In genomic region chr10:121862042-121862441, GRCh38 we compare ENCODE assay signal across 17 cellular contexts.
DNase-seq lines count a peak whose midpoint lies in the region; ATAC-seq, FAIRE-seq and TF ChIP-seq lines count a peak whose summit lies in the region.
"Had no signal": no experiment of that assay in that cellular context is flagged by ENCODE, and none has a peak within 500 bp of the region (broad histone marks: within the 10 kb centered on the region; RNA-seq: fewer than 3 reads in every experiment).

No MANE protein-coding gene starts in this region.

- no peak overlapping the region for H3K4me3 ChIP-seq in GM23338
- H3K4me3 ChIP-seq in Karpas-422 (ENCODE audit: low read length) = no peak overlapping the region
- H3K4me3 ChIP-seq in H1 (ENCODE audit: extremely low read depth in 1 of 4, insufficient read depth in 2 of 4, low read depth in 3 of 4, low read length in 4 of 4) = no peak overlapping the region

- TF ChIP-seq CTCF in GM23338 (conservative IDR thresholded peaks at IDR 0.05; ENCODE audit: low read depth in 2 of 2) (no peak), H1 (IDR thresholded peaks at IDR 0.05; ENCODE audit: control extremely low read depth in 1 of 3, insufficient read depth in 1 of 3, low read depth in 1 of 3, low read length in 3 of 3) (no peak)

- H3K9me3 Mint-ChIP-seq in GM23338 = peaks cover 14% of the 10 kb centered on the region; the same call in 1 of the 3 replicates
- no peaks in the 10 kb centered on the region for H3K9me3 Mint-ChIP-seq in natural killer cell treated with Interleukin-12 subunit alpha and Interleukin-12 subunit beta and Interleukin-15 and Interleukin-18, amount 100 ng/mL, for 72 hours
- H3K9me3 Mint-ChIP-seq: CD4-positive, alpha-beta T cell had no signal

- H3K27me3 Mint-ChIP-seq in GM23338 (ENCODE audit: insufficient read depth, low read depth, poor library complexity) = no peaks in the 10 kb centered on the region
- no peaks in the 10 kb centered on the region for H3K27me3 Mint-ChIP-seq in natural killer cell treated with Interleukin-12 subunit alpha and Interleukin-12 subunit beta and Interleukin-15 and Interleukin-18, amount 100 ng/mL, for 72 hours
- H3K27me3 Mint-ChIP-seq: CD4-positive, alpha-beta T cell had no signal

- H2AFZ ChIP-seq in GM23338 (no peak overlapping the region), Karpas-422 (ENCODE audit: low read length) (no peak overlapping the region), H1 (ENCODE audit: low read length) (no peak overlapping the region)

- no peak overlapping the region for H2BK12ac ChIP-seq in H1 (ENCODE audit: low read depth, low read length)

- H3K79me1 ChIP-seq in H1 (ENCODE audit: low read depth, low read length) = peaks cover 2% of the 10 kb centered on the region; the same call in 1 of the 2 replicates

- H3K4me1 ChIP-seq in GM23338 (ENCODE audit: insufficient read depth) (no peaks in the 10 kb centered on the region), Karpas-422 (ENCODE audit: low read length) (peaks cover 57% of the 10 kb centered on the region), H1 (replicated peaks in 1 of 4; ENCODE audit: control insufficient read depth in 3 of 4, insufficient read depth in 4 of 4, low read length in 3 of 4) (no peaks in the 10 kb centered on the region; a peak in 2 of 7 replicates)

- no peak overlapping the region for H2BK20ac ChIP-seq in H1 (ENCODE audit: low read length)

- H3K14ac ChIP-seq in H1 (ENCODE audit: insufficient read length) = no peak overlapping the region

- 88% methylated on average over 7 of the region's 7 CpGs; no CpG with 5 or more reads in 1 of the 2 experiments for WGBS in H1 (ENCODE audit: extremely low coverage in 1 of 2, insufficient coverage in 1 of 2, insufficient read length in 1 of 2, insufficient replicate concordance in 2 of 2, low coverage in 1 of 2, low lambda C conversion rate in 2 of 2, missing lambda C conversion rate in 1 of 2), 2 experiments

- peak overlapping the region; percentile 39; the same call in 1 of the 2 replicates for H3K27ac Mint-ChIP-seq in GM23338
- no peak overlapping the region for H3K27ac Mint-ChIP-seq in natural killer cell treated with Interleukin-12 subunit alpha and Interleukin-12 subunit beta and Interleukin-15 and Interleukin-18, amount 100 ng/mL, for 72 hours
- H3K27ac Mint-ChIP-seq: CD4-positive, alpha-beta T cell had no signal

- no peak overlapping the region for H4K5ac ChIP-seq in H1 (ENCODE audit: insufficient read length, low read depth, low read length)

- TF ChIP-seq RAD21 in H1 (IDR thresholded peaks at IDR 0.05 in 1 of 2, conservative IDR thresholded peaks at IDR 0.05 in 1 of 2; ENCODE audit: low read depth in 2 of 2, low read length in 2 of 2) = no peak

- no peak overlapping the region for H3K4me3 Mint-ChIP-seq in GM23338
- H3K4me3 Mint-ChIP-seq in natural killer cell treated with Interleukin-12 subunit alpha and Interleukin-12 subunit beta and Interleukin-15 and Interleukin-18, amount 100 ng/mL, for 72 hours = no peak overlapping the region
- H3K4me3 Mint-ChIP-seq: CD4-positive, alpha-beta T cell had no signal

- no peak overlapping the region for H2AK5ac ChIP-seq in H1 (ENCODE audit: low read depth, low read length)

- CTCF ChIA-PET in H1 (lab: Charles Lee; ENCODE audit: partially characterized antibody) = interaction anchor here (0.9 to 1.1 kb wide), 3 partner anchors 32 to 38 kb away, joined by 3 to 5 read pairs (median 3); no protein-coding TSS in a partner anchor

- no peak overlapping the region for H3K4ac ChIP-seq in H1 (replicated peaks; ENCODE audit: insufficient read length, low read depth, low read length)

- FAIRE-seq in H1 (lab: Jason Lieb, UNC) (peak; percentile 32), HTR-8/SVneo (lab: Jason Lieb, UNC) (no peak)
- FAIRE-seq: A204.1 had no signal

- no peaks in the 10 kb centered on the region; the same call in 2 of the 3 replicates for H3K4me1 Mint-ChIP-seq in GM23338
- H3K4me1 Mint-ChIP-seq in natural killer cell treated with Interleukin-12 subunit alpha and Interleukin-12 subunit beta and Interleukin-15 and Interleukin-18, amount 100 ng/mL, for 72 hours (ENCODE audit: low read depth in 2 of 2) = peaks cover 7 to 16% of the 10 kb centered on the region in 2 donors

- H3K4me2 ChIP-seq in GM23338 = no peak overlapping the region
- H3K4me2 ChIP-seq in Karpas-422 (ENCODE audit: low read depth, low read length, poor library complexity, severe bottlenecking) = no peak overlapping the region
- H3K4me2 ChIP-seq in H1 (ENCODE audit: insufficient read depth in 1 of 2, low read depth in 2 of 2, low read length in 2 of 2) = no peak overlapping the region

- H3K23me2 ChIP-seq in H1 (ENCODE audit: low read depth, low read length) = no peaks in the 10 kb centered on the region

- POLR2A ChIA-PET in H1 (lab: Charles Lee; ENCODE audit: partially characterized antibody) = interaction anchor here (1.0 kb wide), 1 partner anchor 13 kb away, joined by 6 read pairs; no protein-coding TSS in a partner anchor

- H3K79me2 ChIP-seq in GM23338 (replicated peaks; ENCODE audit: insufficient read depth) (no peaks in the 10 kb centered on the region; the same call in 1 of the 2 replicates), Karpas-422 (ENCODE audit: low read length) (peaks cover 59% of the 10 kb centered on the region), H1 (ENCODE audit: control insufficient read depth in 1 of 2, insufficient read depth in 2 of 2, low read length in 2 of 2) (no peaks in the 10 kb centered on the region)

- no peaks in the 10 kb centered on the region for H3K27me3 ChIP-seq in GM23338 (ENCODE audit: insufficient read depth)
- no peaks in the 10 kb centered on the region for H3K27me3 ChIP-seq in Karpas-422 (ENCODE audit: low read length)
- no peaks in the 10 kb centered on the region for H3K27me3 ChIP-seq in H1 (replicated peaks in 1 of 4; ENCODE audit: control insufficient read depth in 3 of 4, extremely low read depth in 1 of 4, insufficient read depth in 3 of 4, low read length in 3 of 4)

- no peak overlapping the region for H2BK15ac ChIP-seq in H1 (ENCODE audit: low read length)

- no peaks in the 10 kb centered on the region; the same call in 1 of the 2 replicates for H3K36me3 ChIP-seq in GM23338 (ENCODE audit: insufficient read depth)
- H3K36me3 ChIP-seq in Karpas-422 (ENCODE audit: insufficient read depth, low read length) = peaks cover 32% of the 10 kb centered on the region
- H3K36me3 ChIP-seq in H1 (ENCODE audit: control insufficient read depth in 2 of 4, insufficient read depth in 4 of 4, low read length in 3 of 4) = peaks cover 0 to 10% (median 0%) of the 10 kb centered on the region in 4 experiments; a peak in 5 of 8 replicates

- H3K27ac ChIP-seq in GM23338 (ENCODE audit: low read depth) = no peak overlapping the region
- peak overlapping the region; percentile 35 for H3K27ac ChIP-seq in Karpas-422 (ENCODE audit: low read length)
- H3K27ac ChIP-seq in H1 (ENCODE audit: low read depth, low read length) = no peak overlapping the region
- H3K27ac ChIP-seq: C4-2B, HL-60 had no signal

- H3K9me2 ChIP-seq in GM23338 (ENCODE audit: insufficient read depth) (no peaks in the 10 kb centered on the region; the same call in 1 of the 2 replicates), Karpas-422 (replicated peaks; ENCODE audit: insufficient read depth, low read length) (no peaks in the 10 kb centered on the region)

- no peak overlapping the region for H3K23ac ChIP-seq in H1 (ENCODE audit: insufficient read length)

- no peak overlapping the region for H3K56ac ChIP-seq in H1 (replicated peaks; ENCODE audit: insufficient read length, low read depth, low read length)

- H3K9ac ChIP-seq in Karpas-422 (ENCODE audit: low read length) = no peak overlapping the region
- no peak overlapping the region for H3K9ac ChIP-seq in H1 (replicated peaks in 1 of 4; ENCODE audit: extremely low read depth in 1 of 4, low read depth in 3 of 4, low read length in 3 of 4)

- H3K9me3 ChIP-seq in Karpas-422 (ENCODE audit: low read length) = no peaks in the 10 kb centered on the region
- H3K9me3 ChIP-seq in H1 (ENCODE audit: insufficient read depth in 2 of 2, low read depth in 1 of 2, low read length in 1 of 2) = 0 out of 4 replicates have a peak, but pooled peaks cover 0 to 2% of the 10 kb centered on the region in 2 experiments

- no peak for DNase-seq in GM23338 (ENCODE audit: low spot score)
- DNase-seq in Karpas-422 = no peak
- no peak for DNase-seq in H1 (ENCODE audit: low read depth in 1 of 2, low spot score in 2 of 2)
- DNase-seq in natural killer cell treated with Interleukin-12 subunit alpha and Interleukin-12 subunit beta and Interleukin-15 and Interleukin-18, amount 100 ng/mL, for 72 hours (ENCODE audit: low spot score) = no peak
- DNase-seq in ureter (ENCODE audit: low spot score) = no peak
- no peak for DNase-seq in HTR-8/SVneo (ENCODE audit: insufficient read length, low spot score)
- DNase-seq: AML-193; CD4-positive, alpha-beta T cell; DMS153; DMS79; GDM1; HCEC 1CT; KG1 had no signal

- no peak for TF ChIP-seq POLR2A in H1 (IDR thresholded peaks at IDR 0.05; ENCODE audit: control extremely low read depth in 1 of 2, low read depth in 2 of 2, low read length in 2 of 2)

- no peak overlapping the region for H4K91ac ChIP-seq in H1 (replicated peaks; ENCODE audit: insufficient read length, low read length)

- no peak overlapping the region for H2BK120ac ChIP-seq in H1 (replicated peaks; ENCODE audit: low read depth, low read length)

- no peaks in the 10 kb centered on the region for H3F3A ChIP-seq in GM23338 (replicated peaks; ENCODE audit: low read depth)

- TF ChIP-seq EP300 in H1 (IDR thresholded peaks at IDR 0.05; ENCODE audit: borderline replicate concordance in 1 of 2, low read depth in 2 of 2, low read length in 2 of 2) = no peak

- no peak overlapping the region for H2BK5ac ChIP-seq in H1 (ENCODE audit: low read depth, low read length)

- no peak overlapping the region for H4K8ac ChIP-seq in H1 (ENCODE audit: extremely low read depth, insufficient read depth, low read length)

- H3K18ac ChIP-seq in H1 (ENCODE audit: extremely low read depth, low read length) = no peak overlapping the region

- H4K20me1 ChIP-seq in GM23338 (replicated peaks; ENCODE audit: insufficient read depth) = no peaks in the 10 kb centered on the region
- H4K20me1 ChIP-seq in Karpas-422 (ENCODE audit: insufficient read depth, low read depth, low read length) = no peaks in the 10 kb centered on the region
- no peaks in the 10 kb centered on the region for H4K20me1 ChIP-seq in H1 (replicated peaks in 1 of 2; ENCODE audit: control insufficient read depth in 1 of 2, insufficient read depth in 2 of 2, low read length in 2 of 2)

- ATAC-seq in GM23338 (no peak), GM21381 (IDR thresholded peaks at IDR 0.05; ENCODE audit: unreplicated experiment) (no peak)
- no peak for ATAC-seq in natural killer cell treated with Interleukin-12 subunit alpha and Interleukin-12 subunit beta and Interleukin-15 and Interleukin-18, amount 100 ng/mL, for 72 hours

- H3K36me3 Mint-ChIP-seq in GM23338 (ENCODE audit: low read depth) = peaks cover 55% of the 10 kb centered on the region
- peaks cover 10% of the 10 kb centered on the region for H3K36me3 Mint-ChIP-seq in natural killer cell treated with Interleukin-12 subunit alpha and Interleukin-12 subunit beta and Interleukin-15 and Interleukin-18, amount 100 ng/mL, for 72 hours

TF ChIP-seq in H1, 55 proteins besides CTCF, POLR2A, EP300 and RAD21 (continues in another document):
- TF ChIP-seq GABPA (IDR thresholded peaks at IDR 0.05; ENCODE audit: borderline replicate concordance, insufficient read depth, low read length) (no peak), CREB1 (IDR thresholded peaks at IDR 0.05) (no peak), POLR2AphosphoS5 (IDR thresholded peaks at IDR 0.05; ENCODE audit: low read depth, low read length) (no peak)
